In genomic region chr7:16609842-16610450, GRCh38 we compare ENCODE assay signal across 12 cellular contexts. TPM values are rescaled to one million over a fixed set of nuclear protein-coding genes. Genes with fewer than 3 reads are reported as not detected.
DNase-seq lines count a peak whose midpoint lies in the region; ATAC-seq and TF ChIP-seq lines count a peak whose summit lies in the region.
"Had no signal": no experiment of that assay in that cellular context is flagged by ENCODE, and none has a peak within 500 bp of the region (broad histone marks: within the 10 kb centered on the region; RNA-seq: fewer than 3 reads in every experiment).

No MANE protein-coding gene starts in this region.

- peaks cover 0 to 22% (median 0%) of the 10 kb centered on the region in 3 experiments for H3K36me3 ChIP-seq in naive thymus-derived CD4-positive, alpha-beta T cell (ENCODE audit: control insufficient read depth in 2 of 3, insufficient read depth in 3 of 3, low read length in 3 of 3)
- no peaks in the 10 kb centered on the region for H3K36me3 ChIP-seq in neural progenitor cell
- H3K36me3 ChIP-seq in GM23248 (ENCODE audit: low read depth), result peaks cover 30% of the 10 kb centered on the region

- H3K27ac Mint-ChIP-seq in naive thymus-derived CD4-positive, alpha-beta T cell, result no peak overlapping the region
- H3K27ac Mint-ChIP-seq in neural progenitor cell, result no peak overlapping the region

- in situ Hi-C loops in GM23248 (cut with MboI), result no loop called here

- POLR2A ChIA-PET in naive thymus-derived CD4-positive, alpha-beta T cell (lab: Charles Lee), result no interaction called here

- no peak overlapping the region for H3K4me3 Mint-ChIP-seq in naive thymus-derived CD4-positive, alpha-beta T cell
- H3K4me3 Mint-ChIP-seq in neural progenitor cell, result no peak overlapping the region

- H3K4me2 ChIP-seq in neural progenitor cell (no peak overlapping the region), GM23248 (ENCODE audit: unreplicated experiment) (no peak overlapping the region)

- no peak overlapping the region for H3K9ac ChIP-seq in neural progenitor cell
- no peak overlapping the region for H3K9ac ChIP-seq in GM23248
- H3K9ac ChIP-seq: parathyroid adenoma had no signal

- H3K4me3 ChIP-seq in NB4 (ENCODE audit: low read depth, low read length) (no peak overlapping the region), neural progenitor cell (no peak overlapping the region), GM23248 (no peak overlapping the region)
- no peak overlapping the region for H3K4me3 ChIP-seq in naive thymus-derived CD4-positive, alpha-beta T cell (ENCODE audit: low read length)
- H3K4me3 ChIP-seq: coronary artery had no signal

- H3K4me1 Mint-ChIP-seq in naive thymus-derived CD4-positive, alpha-beta T cell, result peaks cover 0 to 6% (median 0%) of the 10 kb centered on the region in 7 donors
- no peaks in the 10 kb centered on the region for H3K4me1 Mint-ChIP-seq in neural progenitor cell

- no peaks in the 10 kb centered on the region for H3F3A ChIP-seq in neural progenitor cell (ENCODE audit: low read depth)
- no peaks in the 10 kb centered on the region for H3F3A ChIP-seq in GM23248 (ENCODE audit: insufficient read depth)

- TF ChIP-seq POLR2A in NB4 (IDR thresholded peaks at IDR 0.05; ENCODE audit: extremely low read depth, insufficient read length), result no peak

- H3K79me2 ChIP-seq in neural progenitor cell (ENCODE audit: low read depth) (no peaks in the 10 kb centered on the region), GM23248 (ENCODE audit: insufficient read depth) (no peaks in the 10 kb centered on the region)
- H3K79me2 ChIP-seq: parathyroid adenoma had no signal

- no peaks in the 10 kb centered on the region for H3K9me3 Mint-ChIP-seq in naive thymus-derived CD4-positive, alpha-beta T cell
- H3K9me3 Mint-ChIP-seq in neural progenitor cell, result no peaks in the 10 kb centered on the region

- no peaks in the 10 kb centered on the region for H3K9me3 ChIP-seq in naive thymus-derived CD4-positive, alpha-beta T cell (ENCODE audit: control insufficient read depth in 2 of 3, low read length in 3 of 3)
- H3K9me3 ChIP-seq in neural progenitor cell (ENCODE audit: low read depth) (no peaks in the 10 kb centered on the region), GM23248 (ENCODE audit: low read depth) (no peaks in the 10 kb centered on the region)

- no peaks in the 10 kb centered on the region for H4K20me1 ChIP-seq in neural progenitor cell (ENCODE audit: low read depth)
- H4K20me1 ChIP-seq in GM23248 (ENCODE audit: insufficient read depth), result no peaks in the 10 kb centered on the region

- WGBS in GM23248 (ENCODE audit: low coverage in 1 of 2, low lambda C conversion rate in 2 of 2, missing lambda C conversion rate in 2 of 2), 2 experiments, result 88 to 89% methylated on average over 4 of the region's 4 CpGs

- intact Hi-C loops in naive thymus-derived CD4-positive, alpha-beta T cell (cut with micrococcal nuclease), result no loop called here

- no peaks in the 10 kb centered on the region for H3K27me3 ChIP-seq in naive thymus-derived CD4-positive, alpha-beta T cell (ENCODE audit: control insufficient read depth in 2 of 2, insufficient read depth in 2 of 2, low read length in 2 of 2)
- H3K27me3 ChIP-seq in neural progenitor cell, result no peaks in the 10 kb centered on the region
- H3K27me3 ChIP-seq in GM23248 (replicated peaks; ENCODE audit: insufficient read depth), result no peaks in the 10 kb centered on the region

- ATAC-seq in GM19023 (IDR thresholded peaks at IDR 0.05; ENCODE audit: unreplicated experiment) (peak; percentile 68), HG02884 (IDR thresholded peaks at IDR 0.05; ENCODE audit: unreplicated experiment) (peak; percentile 71), GM19324 (IDR thresholded peaks at IDR 0.05; ENCODE audit: low FRiP score, unreplicated experiment) (no peak)
- peak; percentile 46 for ATAC-seq in naive thymus-derived CD4-positive, alpha-beta T cell

- CTCF ChIA-PET in naive thymus-derived CD4-positive, alpha-beta T cell (lab: Charles Lee), result no interaction called here

- no peak overlapping the region for H3K27ac ChIP-seq in naive thymus-derived CD4-positive, alpha-beta T cell (ENCODE audit: low read depth, low read length)
- H3K27ac ChIP-seq in neural progenitor cell, result no peak overlapping the region
- no peak overlapping the region for H3K27ac ChIP-seq in GM23248
- H3K27ac ChIP-seq: coronary artery, parathyroid adenoma had no signal

- H3K27me3 Mint-ChIP-seq in naive thymus-derived CD4-positive, alpha-beta T cell, result no peaks in the 10 kb centered on the region
- no peaks in the 10 kb centered on the region for H3K27me3 Mint-ChIP-seq in neural progenitor cell (ENCODE audit: insufficient read depth, low read depth)

- DNase-seq in NB4 (ENCODE audit: low read depth) (peak; percentile 24), neural progenitor cell (ENCODE audit: low spot score) (no peak), middle frontal gyrus (ENCODE audit: extremely low spot score, low spot score) (no peak), GM23248 (no peak)
- no peak for DNase-seq in naive thymus-derived CD4-positive, alpha-beta T cell
- DNase-seq: DND-41, NCI-H187 treated with DMSO at 0.1 percent for 48 hours had no signal

- no peaks in the 10 kb centered on the region for H3K9me2 ChIP-seq in GM23248 (ENCODE audit: insufficient read depth)

- H3K36me3 Mint-ChIP-seq in naive thymus-derived CD4-positive, alpha-beta T cell, result peaks cover 4 to 55% (median 16%) of the 10 kb centered on the region in 5 donors
- peaks cover 28% of the 10 kb centered on the region for H3K36me3 Mint-ChIP-seq in neural progenitor cell

- no peak for TF ChIP-seq CTCF in NB4 (IDR thresholded peaks at IDR 0.05; ENCODE audit: low read depth, low read length)
- no peak for TF ChIP-seq CTCF in neural progenitor cell (IDR thresholded peaks at IDR 0.05)

- no peaks in the 10 kb centered on the region for H3K4me1 ChIP-seq in naive thymus-derived CD4-positive, alpha-beta T cell (ENCODE audit: control insufficient read depth in 2 of 2, insufficient read depth in 2 of 2, low read length in 2 of 2)
- no peaks in the 10 kb centered on the region for H3K4me1 ChIP-seq in neural progenitor cell
- H3K4me1 ChIP-seq in GM23248 (ENCODE audit: insufficient read depth), result no peaks in the 10 kb centered on the region
- H3K4me1 ChIP-seq: parathyroid adenoma had no signal

- H2AFZ ChIP-seq in neural progenitor cell (replicated peaks), result no peak overlapping the region
- no peak overlapping the region for H2AFZ ChIP-seq in GM23248
- H2AFZ ChIP-seq: parathyroid adenoma had no signal

RNA-seq across cellular contexts. Expression of gene ANKMY2, which starts 35.6 kb away (rescaled TPM):
- total RNA-seq in naive thymus-derived CD4-positive, alpha-beta T cell, result 10 to 100 TPM in 2 of 5 experiments, 1 to 10 TPM in 3; 6.3 to 16.4 (median 8.7) TPM
- 10 to 100 TPM; 15.4 to 15.6 TPM for polyA plus RNA-seq in naive thymus-derived CD4-positive, alpha-beta T cell
- 47.7 and 68.5 TPM in 2 replicates for total RNA-seq in neural progenitor cell (ENCODE audit: low replicate concordance)
- 23.0 and 23.1 TPM in 2 replicates for total RNA-seq in GM23248 (2014; rRNA removed; shearing (Covaris generic))
- polyA plus RNA-seq in GM23248 (2016; fragmentation: Nextera tagmentation; extraction: Ambion mirVana), result 19.3 and 22.1 TPM in 2 replicates

RNA-seq across cellular contexts. Expression of gene BZW2, which starts 36.0 kb away (rescaled TPM):
- 10 to 100 TPM; 24.6 to 52.1 (median 28.0) TPM for total RNA-seq in naive thymus-derived CD4-positive, alpha-beta T cell
- polyA plus RNA-seq in naive thymus-derived CD4-positive, alpha-beta T cell, result 10 to 100 TPM; 73.2 to 79.3 TPM
- total RNA-seq in neural progenitor cell (ENCODE audit: low replicate concordance), result 100 and 126 TPM in 2 replicates
- 54.1 and 61.0 TPM in 2 replicates for total RNA-seq in GM23248 (2014; rRNA removed; shearing (Covaris generic))
- polyA plus RNA-seq in GM23248 (2016; fragmentation: Nextera tagmentation; extraction: Ambion mirVana), result 60.9 and 64.3 TPM in 2 replicates
